ENCODE assay signal across 1 cellular context in genomic region chr15:36614016-36614415, GRCh38.
TF ChIP-seq lines count a peak whose summit lies in the region.

No MANE protein-coding gene starts in this region.

TF ChIP-seq in IMR-90, 13 proteins besides CTCF, POLR2A, EP300 and RAD21 (continued from another document):
- no peak for TF ChIP-seq FOS (IDR thresholded peaks at IDR 0.05; ENCODE audit: low read depth, low read length)
- TF ChIP-seq MAZ (IDR thresholded peaks at IDR 0.05; ENCODE audit: borderline replicate concordance, low read depth, low read length) = no peak
- TF ChIP-seq MAFK (IDR thresholded peaks at IDR 0.05; ENCODE audit: low read depth, low read length) = no peak
- TF ChIP-seq SMC3 (IDR thresholded peaks at IDR 0.05; ENCODE audit: low read depth, low read length) = no peak
TF ChIP-seq in IMR-90: peak in this region for 0.
